In the genomic region with DNA sequence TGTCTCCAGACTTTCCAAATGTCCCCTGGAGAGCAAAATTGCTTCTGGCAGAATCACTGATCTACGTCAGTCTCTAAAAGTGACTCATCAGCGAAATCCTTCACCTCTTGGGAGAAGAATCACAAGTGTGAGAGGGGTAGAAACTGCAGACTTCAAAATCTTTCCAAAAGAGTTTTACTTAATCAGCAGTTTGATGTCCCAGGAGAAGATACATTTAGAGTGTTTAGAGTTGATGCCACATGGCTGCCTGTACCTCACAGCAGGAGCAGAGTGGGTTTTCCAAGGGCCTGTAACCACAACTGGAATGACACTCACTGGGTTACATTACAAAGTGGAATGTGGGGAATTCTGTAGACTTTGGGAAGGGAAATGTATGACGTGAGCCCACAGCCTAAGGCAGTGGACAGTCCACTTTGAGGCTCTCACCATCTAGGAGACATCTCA, we compare ENCODE assay signal across 1 cellular context.
TF ChIP-seq lines count a peak whose summit lies in the region.

No MANE protein-coding gene starts in this region.

TF ChIP-seq in HEK293, 187 proteins besides CTCF, POLR2A, EP300 and RAD21 (continued from another document):
- TF ChIP-seq OSR2 (tag by site-specific recombination; IDR thresholded peaks at IDR 0.05) (no peak), ZBTB17 (tag by site-specific recombination; IDR thresholded peaks at IDR 0.05) (no peak), ZNF416 (tag by site-specific recombination; IDR thresholded peaks at IDR 0.05) (no peak), ZNF660 (tag by site-specific recombination; IDR thresholded peaks at IDR 0.05) (peak; percentile 50; the same call in 1 of the 2 replicates), ZNF544 (tag by site-specific recombination; IDR thresholded peaks at IDR 0.05) (no peak), ZNF366 (tag by site-specific recombination; conservative IDR thresholded peaks at IDR 0.05) (no peak), GLIS1 (tag by site-specific recombination; IDR thresholded peaks at IDR 0.05) (peak; percentile 79)
- TF ChIP-seq, protein P1, sequence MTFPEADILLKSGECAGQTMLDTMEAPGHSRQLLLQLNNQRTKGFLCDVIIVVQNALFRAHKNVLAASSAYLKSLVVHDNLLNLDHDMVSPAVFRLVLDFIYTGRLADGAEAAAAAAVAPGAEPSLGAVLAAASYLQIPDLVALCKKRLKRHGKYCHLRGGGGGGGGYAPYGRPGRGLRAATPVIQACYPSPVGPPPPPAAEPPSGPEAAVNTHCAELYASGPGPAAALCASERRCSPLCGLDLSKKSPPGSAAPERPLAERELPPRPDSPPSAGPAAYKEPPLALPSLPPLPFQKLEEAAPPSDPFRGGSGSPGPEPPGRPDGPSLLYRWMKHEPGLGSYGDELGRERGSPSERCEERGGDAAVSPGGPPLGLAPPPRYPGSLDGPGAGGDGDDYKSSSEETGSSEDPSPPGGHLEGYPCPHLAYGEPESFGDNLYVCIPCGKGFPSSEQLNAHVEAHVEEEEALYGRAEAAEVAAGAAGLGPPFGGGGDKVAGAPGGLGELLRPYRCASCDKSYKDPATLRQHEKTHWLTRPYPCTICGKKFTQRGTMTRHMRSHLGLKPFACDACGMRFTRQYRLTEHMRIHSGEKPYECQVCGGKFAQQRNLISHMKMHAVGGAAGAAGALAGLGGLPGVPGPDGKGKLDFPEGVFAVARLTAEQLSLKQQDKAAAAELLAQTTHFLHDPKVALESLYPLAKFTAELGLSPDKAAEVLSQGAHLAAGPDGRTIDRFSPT (tag by site-specific recombination; IDR thresholded peaks at IDR 0.05): peak; percentile 46; the same call in 1 of the 2 replicates
- TF ChIP-seq, protein P2, sequence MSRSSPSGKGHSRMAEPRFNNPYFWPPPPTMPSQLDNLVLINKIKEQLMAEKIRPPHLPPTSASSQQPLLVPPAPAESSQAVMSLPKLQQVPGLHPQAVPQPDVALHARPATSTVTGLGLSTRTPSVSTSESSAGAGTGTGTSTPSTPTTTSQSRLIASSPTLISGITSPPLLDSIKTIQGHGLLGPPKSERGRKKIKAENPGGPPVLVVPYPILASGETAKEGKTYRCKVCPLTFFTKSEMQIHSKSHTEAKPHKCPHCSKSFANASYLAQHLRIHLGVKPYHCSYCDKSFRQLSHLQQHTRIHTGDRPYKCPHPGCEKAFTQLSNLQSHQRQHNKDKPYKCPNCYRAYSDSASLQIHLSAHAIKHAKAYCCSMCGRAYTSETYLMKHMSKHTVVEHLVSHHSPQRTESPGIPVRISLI (tag by site-specific recombination; IDR thresholded peaks at IDR 0.05): no peak
